ENCODE assay signal across 8 cellular contexts in the genomic region with DNA sequence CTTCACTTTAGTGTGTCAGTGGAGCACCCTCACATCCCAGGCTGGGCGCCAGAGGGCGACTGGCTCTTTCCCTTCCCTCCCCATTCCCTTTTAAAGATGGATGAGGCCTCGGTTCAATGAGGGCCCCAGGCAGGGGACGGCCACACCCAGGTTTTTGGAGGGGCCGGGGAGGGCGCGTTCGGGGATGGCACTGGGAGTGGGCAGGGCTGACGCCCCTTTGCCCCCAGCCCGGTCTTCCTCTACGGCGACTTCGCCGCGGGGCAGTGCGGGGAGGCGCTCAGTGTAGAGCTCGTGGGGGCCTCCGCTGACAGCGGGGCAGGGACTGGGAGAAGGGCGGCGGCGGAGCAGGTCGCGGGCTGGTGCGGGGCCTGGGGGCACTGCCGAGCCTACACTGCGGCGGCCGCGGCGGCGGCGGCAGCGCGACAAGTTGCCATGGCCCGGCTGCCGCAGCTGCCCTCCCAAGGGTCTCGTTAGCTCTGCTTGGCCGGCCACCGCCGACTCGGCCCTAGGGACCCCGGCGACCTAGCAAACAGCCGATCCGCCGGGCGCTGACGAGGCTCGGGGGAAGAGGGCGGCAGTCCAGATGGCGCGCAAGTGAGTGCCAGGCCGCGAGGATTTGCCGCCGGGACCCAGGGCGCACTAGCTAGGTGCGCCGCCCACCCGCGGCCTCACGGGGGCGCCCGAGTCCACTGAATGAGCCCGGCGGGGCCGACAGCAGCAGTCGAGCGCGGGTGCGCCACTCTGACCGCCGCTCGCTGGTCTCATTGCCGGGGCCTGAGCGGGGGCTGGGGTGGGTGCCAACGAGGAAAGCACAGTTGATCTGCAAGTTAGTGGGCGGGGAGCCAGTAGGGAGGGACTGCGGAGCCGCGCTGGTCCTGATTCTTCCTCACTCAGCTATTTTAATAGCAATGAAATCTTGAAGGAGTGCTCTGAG.
A peak's percentile ranks its signal among the peaks of the same experiment; 100 is the strongest.
DNase-seq lines count a peak whose midpoint lies in the region; ATAC-seq and TF ChIP-seq lines count a peak whose summit lies in the region.

No MANE protein-coding gene starts in this region.

- TF ChIP-seq CTCF in endodermal cell (conservative IDR thresholded peaks at IDR 0.05), result peak; percentile 97

- H3K27ac ChIP-seq in endodermal cell (ENCODE audit: low read depth, low read length) (peak overlapping the region; percentile 60), mesodermal cell (ENCODE audit: low read depth, low read length, severe bottlenecking) (no peak overlapping the region)

- H3K36me3 Mint-ChIP-seq in endodermal cell (ENCODE audit: low read depth), result no peaks in the 10 kb centered on the region

- no peak overlapping the region for H3K27ac Mint-ChIP-seq in endodermal cell

- ATAC-seq in GM19467 (IDR thresholded peaks at IDR 0.05; ENCODE audit: unreplicated experiment), result peak; percentile 88

- H3K4me1 ChIP-seq in endodermal cell (ENCODE audit: control insufficient read depth, insufficient read depth, low read length), result no peaks in the 10 kb centered on the region
- H3K4me1 ChIP-seq in mesodermal cell (ENCODE audit: control insufficient read depth, insufficient read depth, low read length, poor library complexity, severe bottlenecking), result peaks cover 7% of the 10 kb centered on the region

- peak overlapping the region; percentile 15 for H3K9ac ChIP-seq in endodermal cell (ENCODE audit: extremely low read depth, low read length, poor library complexity, severe bottlenecking)

- peak; percentile 80 for DNase-seq in COLO668 (lab: John Stamatoyannopoulos, UW; ENCODE audit: unreplicated experiment)
- DNase-seq in HK-2 (ENCODE audit: unreplicated experiment), result peak; percentile 82
- DNase-seq in NOMO-1 (lab: John Stamatoyannopoulos, UW; ENCODE audit: unreplicated experiment in 2 of 2), result peak; percentile 64 to 77
- DNase-seq in activated CD8-positive, alpha-beta memory T cell treated with anti-CD3 and anti-CD28 coated beads, Interleukin-2, amount 50 U/mL, for 1 hour (ENCODE audit: extremely low read depth), result peak; percentile 45
- DNase-seq in endodermal cell, result peak; percentile 98
- peak; percentile 70 for DNase-seq in stimulated activated CD8-positive, alpha-beta memory T cell treated with anti-CD3 and anti-CD28 coated beads, Interleukin-12 subunit alpha, Interleukin-12 subunit beta, amount 100 ng/mL, for 4 hours (ENCODE audit: low read depth)

- WGBS in endodermal cell (ENCODE audit: insufficient coverage in 1 of 2, insufficient read length in 1 of 2), 2 experiments, result 0 to 1% methylated on average over 36 to 83 of the region's 83 CpGs
- 0% methylated on average over 60 to 69 of the region's 83 CpGs for WGBS in mesodermal cell (ENCODE audit: insufficient coverage in 2 of 2), 2 experiments

- H3K4me1 Mint-ChIP-seq in endodermal cell, result peaks cover 15% of the 10 kb centered on the region

- H3K9me3 Mint-ChIP-seq in endodermal cell, result no peaks in the 10 kb centered on the region

- H3K27me3 ChIP-seq in endodermal cell (ENCODE audit: control insufficient read depth, insufficient read depth, low read length, poor library complexity, severe bottlenecking), result no peaks in the 10 kb centered on the region

- peak overlapping the region; percentile 65 for H3K4me3 Mint-ChIP-seq in endodermal cell

- H3K27me3 Mint-ChIP-seq in endodermal cell (ENCODE audit: insufficient read depth), result peaks cover 11% of the 10 kb centered on the region

- peak overlapping the region; percentile 80 for H3K4me3 ChIP-seq in endodermal cell (ENCODE audit: low read length)
- peak overlapping the region; percentile 58 for H3K4me3 ChIP-seq in mesodermal cell (ENCODE audit: extremely low read depth, insufficient read depth, low read length, poor library complexity, severe bottlenecking)

- H3K9me3 ChIP-seq in endodermal cell (ENCODE audit: control insufficient read depth, low read length) (no peaks in the 10 kb centered on the region), mesodermal cell (ENCODE audit: control insufficient read depth, low read length) (no peaks in the 10 kb centered on the region)

- H3K36me3 ChIP-seq in endodermal cell (ENCODE audit: control insufficient read depth, insufficient read depth, low read length) (no peaks in the 10 kb centered on the region), mesodermal cell (ENCODE audit: control insufficient read depth, insufficient read depth, low read length) (no peaks in the 10 kb centered on the region)

Comparison
In these comparisons a context has a peak if more than half of its experiments do, and no peak if none do; other contexts are left out.
1. DNase-seq: peak in every context shown above with its lines; median percentile 98 in endodermal cell; 82 in HK-2; 80 in COLO668; 70 in NOMO-1; 70 in stimulated activated CD8-positive, alpha-beta memory T cell treated with anti-CD3 and anti-CD28 coated beads, Interleukin-12 subunit alpha, Interleukin-12 subunit beta, amount 100 ng/mL, for 4 hours; 45 in activated CD8-positive, alpha-beta memory T cell treated with anti-CD3 and anti-CD28 coated beads, Interleukin-2, amount 50 U/mL, for 1 hour.